Comparison of ENCODE assay signal across 1 cellular context in genomic region chr17:9361572-9361955, GRCh38.
TF ChIP-seq lines count a peak whose summit lies in the region.

No MANE protein-coding gene starts in this region.

TF ChIP-seq in SK-N-SH, 30 proteins besides CTCF, POLR2A, EP300 and RAD21 (continued from another document):
- TF ChIP-seq REST (IDR thresholded peaks at IDR 0.05; ENCODE audit: low read depth, low read length) (no peak), USF1 (IDR thresholded peaks at IDR 0.05; ENCODE audit: borderline replicate concordance, low read depth) (no peak), MAX (IDR thresholded peaks at IDR 0.05; ENCODE audit: low read depth) (no peak), TEAD4 (IDR thresholded peaks at IDR 0.05; ENCODE audit: borderline replicate concordance, insufficient read depth) (no peak), NFIC (IDR thresholded peaks at IDR 0.05; ENCODE audit: borderline replicate concordance) (no peak), ZBTB33 (IDR thresholded peaks at IDR 0.05; ENCODE audit: borderline replicate concordance, low read depth) (no peak), FOXM1 (IDR thresholded peaks at IDR 0.05; ENCODE audit: low read depth) (no peak), RFX5 (IDR thresholded peaks at IDR 0.05; ENCODE audit: low read length) (no peak), RCOR1 (IDR thresholded peaks at IDR 0.05; ENCODE audit: low read length) (no peak)
